ENCODE assay signal across 9 cellular contexts in the genomic region with DNA sequence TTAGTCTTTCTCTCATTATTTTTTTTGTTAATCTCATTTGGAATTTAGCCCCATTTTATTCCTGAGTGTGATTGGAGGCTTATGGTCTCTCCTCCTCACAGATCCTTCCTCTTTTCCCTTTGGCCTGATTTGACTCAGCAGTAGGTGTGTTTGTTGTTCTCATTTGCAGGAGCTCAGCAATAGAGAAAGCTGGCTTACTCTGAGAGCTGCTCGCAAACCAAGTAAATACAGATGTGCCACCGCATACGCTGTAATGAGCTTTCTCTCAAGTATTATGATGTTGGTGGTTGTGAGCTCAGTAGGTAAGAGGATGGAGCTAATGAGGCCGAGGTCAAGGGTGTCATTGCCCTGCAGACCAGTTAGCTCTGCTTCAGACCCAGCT.
DNase-seq lines count a peak whose midpoint lies in the region; ATAC-seq and TF ChIP-seq lines count a peak whose summit lies in the region.
"Had no signal": no experiment of that assay in that cellular context is flagged by ENCODE, and none has a peak within 500 bp of the region (broad histone marks: within the 10 kb centered on the region; RNA-seq: fewer than 3 reads in every experiment).

No MANE protein-coding gene starts in this region.

- DNase-seq in left ventricle myocardium inferior: no peak
- DNase-seq in Right ventricle myocardium inferior (ENCODE audit: missing footprints): no peak
- DNase-seq in Jurkat, Clone E6-1 (ENCODE audit: low read depth, low spot score): no peak
- DNase-seq in choroid plexus epithelial cell (ENCODE audit: low read depth): peak; percentile 47
- DNase-seq in upper lobe of right lung: no peak
- no peak for DNase-seq in esophagus squamous epithelium (lab: John Stamatoyannopoulos, UW)
- no peak for DNase-seq in NCI-H2171 treated with DMSO at 0.1 percent for 48 hours (lab: John Stamatoyannopoulos, UW)
- DNase-seq: CD4-positive, CD25-positive, alpha-beta regulatory T cell had no signal

- intact Hi-C loops in left ventricle myocardium inferior (cut with micrococcal nuclease): no loop called here
- intact Hi-C loops in Right ventricle myocardium inferior (cut with DNase I): no loop called here
- intact Hi-C loops in upper lobe of right lung (cut with DNase I): no loop called here
- intact Hi-C loops in esophagus squamous epithelium (cut with DNase I): no loop called here

- H3K27me3 ChIP-seq in left ventricle myocardium inferior (ENCODE audit: low read depth) (no peaks in the 10 kb centered on the region), upper lobe of right lung (no peaks in the 10 kb centered on the region), esophagus squamous epithelium (no peaks in the 10 kb centered on the region)

- no peaks in the 10 kb centered on the region for H3K9me3 ChIP-seq in left ventricle myocardium inferior (replicated peaks)
- no peaks in the 10 kb centered on the region for H3K9me3 ChIP-seq in upper lobe of right lung
- no peaks in the 10 kb centered on the region for H3K9me3 ChIP-seq in esophagus squamous epithelium

- TF ChIP-seq POLR2A in esophagus squamous epithelium (IDR thresholded peaks at IDR 0.05): no peak

- H3K4me1 ChIP-seq in left ventricle myocardium inferior: peaks cover 40% of the 10 kb centered on the region
- peaks cover 7% of the 10 kb centered on the region for H3K4me1 ChIP-seq in upper lobe of right lung
- peaks cover 7 to 31% (median 16%) of the 10 kb centered on the region in 3 donors for H3K4me1 ChIP-seq in esophagus squamous epithelium

- TF ChIP-seq CTCF in left ventricle myocardium inferior (IDR thresholded peaks at IDR 0.05; ENCODE audit: borderline replicate concordance) (no peak), choroid plexus epithelial cell (conservative IDR thresholded peaks at IDR 0.05; ENCODE audit: low read depth, low read length) (no peak), upper lobe of right lung (IDR thresholded peaks at IDR 0.05) (no peak), esophagus squamous epithelium (IDR thresholded peaks at IDR 0.05) (no peak)

- 74 to 92% methylated on average over 4 of the region's 4 CpGs for WGBS in esophagus squamous epithelium, 2 donors

- H3K27ac ChIP-seq in left ventricle myocardium inferior (replicated peaks): peak overlapping the region; percentile 28
- no peak overlapping the region for H3K27ac ChIP-seq in upper lobe of right lung
- H3K27ac ChIP-seq in esophagus squamous epithelium: peak overlapping the region in 2 of 4 donors; percentile 25 to 53

- ATAC-seq in Right ventricle myocardium inferior (no peak), upper lobe of right lung (peak; percentile 47)
- no peak for ATAC-seq in activated CD4-positive, CD25-positive, alpha-beta regulatory T cell treated with anti-CD3 and anti-CD28 coated beads, Interleukin-2, amount 50 U/mL, for 24 hours

- no peak overlapping the region for H3K4me3 ChIP-seq in left ventricle myocardium inferior
- peak overlapping the region; percentile 20 for H3K4me3 ChIP-seq in Jurkat, Clone E6-1 (ENCODE audit: low read length)
- H3K4me3 ChIP-seq in choroid plexus epithelial cell (ENCODE audit: low read depth, low read length): no peak overlapping the region
- H3K4me3 ChIP-seq in upper lobe of right lung: no peak overlapping the region
- H3K4me3 ChIP-seq in esophagus squamous epithelium: no peak overlapping the region

- H3K36me3 ChIP-seq in left ventricle myocardium inferior (peaks cover 12% of the 10 kb centered on the region), upper lobe of right lung (peaks cover 37% of the 10 kb centered on the region), esophagus squamous epithelium (peaks cover 0 to 76% (median 4%) of the 10 kb centered on the region in 3 donors)
